ENCODE assay signal across 8 cellular contexts in the genomic region with DNA sequence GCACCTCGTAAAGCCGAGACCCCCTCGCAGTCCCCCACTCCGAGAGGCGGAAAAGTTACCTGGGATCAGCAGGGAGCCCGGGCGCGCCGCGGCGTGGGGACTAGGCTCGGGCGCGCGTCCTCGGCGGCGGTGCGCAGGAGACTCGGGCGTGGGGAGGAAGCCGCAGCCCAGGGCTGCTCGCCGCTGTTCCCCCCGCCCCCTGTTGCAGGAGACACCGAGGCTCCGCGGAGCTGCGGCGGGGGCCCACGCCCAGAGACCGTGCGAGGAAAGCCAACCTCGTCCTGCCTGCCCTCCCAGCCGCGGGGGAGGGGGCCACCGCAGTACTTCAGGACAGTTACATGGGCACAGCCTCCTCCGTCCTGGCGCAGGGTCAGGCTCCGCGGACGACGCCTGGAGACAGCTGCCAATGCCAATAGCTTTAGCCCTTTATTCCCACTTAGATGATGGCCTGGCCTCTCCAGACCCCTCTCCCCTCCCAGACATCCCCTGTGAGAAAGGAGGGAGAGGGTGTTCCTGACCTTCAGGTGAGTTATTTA. TPM values are rescaled to one million over a fixed set of nuclear protein-coding genes. Genes with fewer than 3 reads are reported as not detected.
DNase-seq lines count a peak whose midpoint lies in the region; ATAC-seq and TF ChIP-seq lines count a peak whose summit lies in the region.

Gene EPB41L3 (minus strand): TSS at position 144 of the 536 bp plus-strand sequence. CDS start 54,814 bp downstream, outside the sequence.

- H3K36me3 Mint-ChIP-seq in activated naive CD8-positive, alpha-beta T cell treated with anti-CD3 and anti-CD28 coated beads for 36 hours, result no peaks in the 10 kb centered on the region
- no peaks in the 10 kb centered on the region for H3K36me3 Mint-ChIP-seq in T-helper 2 cell treated with Interferon-gamma antibody and Interleukin-4, amounts not matched to agents 5 μg/mL and 100 μg/mL, for 36 hours (ENCODE audit: low read depth)

- H3K27ac ChIP-seq in right cardiac atrium (ENCODE audit: low read length) (peak within 1 kb of the TSS; percentile 63), prostate gland (peak within 1 kb of the TSS; percentile 53 to 60)

- H3K9me3 ChIP-seq in right cardiac atrium (ENCODE audit: control insufficient read depth, low read length), result no peaks in the 10 kb centered on the region
- H3K9me3 ChIP-seq in prostate gland, result no peaks in the 10 kb centered on the region

- intact Hi-C loops in right cardiac atrium (cut with DNase I), result loop anchor here (10.0 kb wide), 4 partner anchors 79 to 249 kb away; partner anchors contain the start of gene ZBTB14 (in 1 of the 4)
- intact Hi-C loops in prostate gland (cut with DNase I), result loop anchor here (5.0 kb wide), 1 partner anchor 87 kb away; no protein-coding TSS in a partner anchor

- peak within 1 kb of the TSS; percentile 95 for H3K4me3 ChIP-seq in right cardiac atrium (ENCODE audit: low read length)
- peak within 1 kb of the TSS; percentile 54 for H3K4me3 ChIP-seq in prostate gland

- no peak for TF ChIP-seq CTCF in prostate gland (IDR thresholded peaks at IDR 0.05)

- no peaks in the 10 kb centered on the region for H3K36me3 ChIP-seq in prostate gland

- DNase-seq in NCI-H2081 (lab: John Stamatoyannopoulos, UW) (peak; percentile 27 to 55), NCI-H2081 treated with DMSO at 0.1 percent for 48 hours (lab: John Stamatoyannopoulos, UW) (no peak), right cardiac atrium (peak; percentile 77 to 88 (median 87)), prostate gland (ENCODE audit: low spot score) (no peak), cerebellar cortex (ENCODE audit: low spot score) (no peak)
- DNase-seq in activated naive CD8-positive, alpha-beta T cell treated with anti-CD3 and anti-CD28 coated beads for 36 hours, result peak; percentile 0
- DNase-seq in T-helper 2 cell treated with Interferon-gamma antibody and Interleukin-4, amounts not matched to agents 5 μg/mL and 100 μg/mL, for 36 hours (ENCODE audit: low spot score), result no peak

- H3K4me1 ChIP-seq in right cardiac atrium (ENCODE audit: control insufficient read depth, insufficient read depth, low read length) (peaks cover 3% of the 10 kb centered on the region), prostate gland (replicated peaks) (no peaks in the 10 kb centered on the region)

- H3K9me3 Mint-ChIP-seq in activated naive CD8-positive, alpha-beta T cell treated with anti-CD3 and anti-CD28 coated beads for 36 hours, result no peaks in the 10 kb centered on the region
- H3K9me3 Mint-ChIP-seq in T-helper 2 cell treated with Interferon-gamma antibody and Interleukin-4, amounts not matched to agents 5 μg/mL and 100 μg/mL, for 36 hours, result no peaks in the 10 kb centered on the region

- H3K27me3 ChIP-seq in right cardiac atrium (ENCODE audit: control insufficient read depth, insufficient read depth) (no peaks in the 10 kb centered on the region), prostate gland (replicated peaks; ENCODE audit: insufficient read depth) (no peaks in the 10 kb centered on the region)

- peak; percentile 22 for TF ChIP-seq POLR2A in prostate gland (IDR thresholded peaks at IDR 0.05)

- H3K27ac Mint-ChIP-seq in activated naive CD8-positive, alpha-beta T cell treated with anti-CD3 and anti-CD28 coated beads for 36 hours, result no peak within 1 kb of the TSS
- H3K27ac Mint-ChIP-seq in T-helper 2 cell treated with Interferon-gamma antibody and Interleukin-4, amounts not matched to agents 5 μg/mL and 100 μg/mL, for 36 hours, result no peak within 1 kb of the TSS

- under 1% methylated on average over 43 of the region's 43 CpGs for WGBS in right cardiac atrium
- WGBS in prostate gland, result 0% methylated on average over 14 of the region's 43 CpGs

- H3K27me3 Mint-ChIP-seq in activated naive CD8-positive, alpha-beta T cell treated with anti-CD3 and anti-CD28 coated beads for 36 hours, result peaks cover 62% of the 10 kb centered on the region
- H3K27me3 Mint-ChIP-seq in T-helper 2 cell treated with Interferon-gamma antibody and Interleukin-4, amounts not matched to agents 5 μg/mL and 100 μg/mL, for 36 hours (ENCODE audit: low read depth), result peaks cover 51% of the 10 kb centered on the region

- peaks cover 2% of the 10 kb centered on the region for H3K4me1 Mint-ChIP-seq in activated naive CD8-positive, alpha-beta T cell treated with anti-CD3 and anti-CD28 coated beads for 36 hours
- H3K4me1 Mint-ChIP-seq in T-helper 2 cell treated with Interferon-gamma antibody and Interleukin-4, amounts not matched to agents 5 μg/mL and 100 μg/mL, for 36 hours (ENCODE audit: low read depth), result no peaks in the 10 kb centered on the region

- ATAC-seq in right cardiac atrium (peak; percentile 90 to 91), GM21360 (IDR thresholded peaks at IDR 0.05; ENCODE audit: unreplicated experiment) (no peak)

- no peak within 1 kb of the TSS for H3K4me3 Mint-ChIP-seq in activated naive CD8-positive, alpha-beta T cell treated with anti-CD3 and anti-CD28 coated beads for 36 hours
- H3K4me3 Mint-ChIP-seq in T-helper 2 cell treated with Interferon-gamma antibody and Interleukin-4, amounts not matched to agents 5 μg/mL and 100 μg/mL, for 36 hours, result no peak within 1 kb of the TSS

RNA-seq across cellular contexts. Expression of gene EPB41L3, which starts in this region (rescaled TPM):
- total RNA-seq in activated naive CD8-positive, alpha-beta T cell treated with anti-CD3 and anti-CD28 coated beads for 36 hours, result 1 to 10 TPM in 1 of 2 experiments, under 1 TPM in 1; 0.80 to 1.1 TPM
- total RNA-seq in right cardiac atrium (10 to 100 TPM; 17.2 to 23.7 (median 22.2) TPM), prostate gland (100 to 1,000 TPM in 1 of 2 donors, 10 to 100 TPM in 1; 25.0 to 182 TPM)
- 8.7 TPM for polyA plus RNA-seq in right cardiac atrium

Comparison
In these comparisons a context has a peak if more than half of its experiments do, and no peak if none do; other contexts are left out.
1. RNA of gene EPB41L3 (total RNA-seq): 25.0 to 182 TPM in prostate gland and 17.2 to 23.7 TPM in right cardiac atrium; 0.80 to 1.1 TPM in activated naive CD8-positive, alpha-beta T cell treated with anti-CD3 and anti-CD28 coated beads for 36 hours; every median in the first group is over 4 times any median in the second.
2. DNase-seq: peak in NCI-H2081 (2 of 2), activated naive CD8-positive, alpha-beta T cell treated with anti-CD3 and anti-CD28 coated beads for 36 hours (single experiment) and right cardiac atrium (3 of 3); none in NCI-H2081 treated with DMSO at 0.1 percent for 48 hours (single experiment), prostate gland (single experiment), T-helper 2 cell treated with Interferon-gamma antibody and Interleukin-4, amounts not matched to agents 5 μg/mL and 100 μg/mL, for 36 hours (single experiment) and cerebellar cortex (single experiment).